8 cellular contexts compared by ENCODE assay signal in the genomic region with DNA sequence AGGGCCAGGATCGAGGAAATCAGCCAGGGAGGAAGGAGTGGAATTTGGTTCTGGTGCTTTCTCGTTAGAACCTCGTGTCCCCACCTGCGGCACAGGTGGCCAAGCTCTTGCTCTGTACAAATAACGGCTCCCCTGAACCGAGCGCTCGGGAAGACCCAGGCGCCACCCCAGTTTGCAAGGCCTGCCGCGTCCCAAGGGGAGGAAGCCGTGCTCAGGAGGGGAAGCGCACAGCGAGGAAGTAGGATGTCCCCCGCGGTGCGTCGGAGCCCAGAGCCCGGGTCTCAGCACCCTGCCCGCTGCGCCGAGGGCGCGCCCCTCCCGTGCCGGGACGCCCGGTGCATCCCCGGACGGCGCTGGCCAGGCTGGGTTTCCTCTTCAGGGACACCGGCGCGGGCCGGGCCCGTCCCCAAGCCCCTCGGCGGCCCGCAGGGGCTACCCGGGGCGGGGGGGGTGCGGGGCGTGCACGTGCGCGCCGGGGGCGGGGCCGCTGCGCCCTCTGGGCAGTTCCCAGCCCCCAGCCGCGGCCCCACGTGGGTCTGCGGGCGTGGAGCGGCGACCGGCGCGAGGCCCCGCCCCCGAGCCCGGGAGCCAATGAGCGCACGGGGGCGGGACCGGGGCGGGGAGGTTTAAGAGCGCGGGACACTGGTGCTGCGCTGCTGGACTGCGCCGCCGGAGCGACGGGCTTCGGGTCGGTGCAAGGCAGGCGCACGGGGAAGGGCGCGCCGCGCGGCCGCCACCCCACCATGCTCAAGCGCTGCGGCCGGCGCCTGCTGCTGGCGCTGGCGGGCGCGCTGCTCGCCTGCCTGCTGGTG. TPM values are rescaled to one million over a fixed set of nuclear protein-coding genes. Genes with fewer than 3 reads are reported as not detected.
A peak's percentile ranks its signal among the peaks of the same experiment; 100 is the strongest.
DNase-seq lines count a peak whose midpoint lies in the region; ATAC-seq lines count a peak whose summit lies in the region.

A gene with protein sequence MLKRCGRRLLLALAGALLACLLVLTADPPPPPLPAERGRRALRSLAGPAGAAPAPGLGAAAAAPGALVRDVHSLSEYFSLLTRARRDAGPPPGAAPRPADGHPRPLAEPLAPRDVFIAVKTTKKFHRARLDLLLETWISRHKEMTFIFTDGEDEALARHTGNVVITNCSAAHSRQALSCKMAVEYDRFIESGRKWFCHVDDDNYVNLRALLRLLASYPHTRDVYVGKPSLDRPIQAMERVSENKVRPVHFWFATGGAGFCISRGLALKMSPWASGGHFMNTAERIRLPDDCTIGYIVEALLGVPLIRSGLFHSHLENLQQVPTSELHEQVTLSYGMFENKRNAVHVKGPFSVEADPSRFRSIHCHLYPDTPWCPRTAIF (plus strand): TSS at position 656 of the 812 bp plus-strand sequence. CDS start 88 bp downstream, at position 744.

- intact Hi-C loops in right cardiac atrium (cut with DNase I) (no loop called here), aorta (cut with DNase I) (no loop called here)

- DNase-seq in NCI-H146 (lab: John Stamatoyannopoulos, UW) (peak; percentile 93), T-helper 2 cell (peak; percentile 69 to 93 (median 79)), amygdala (lab: John Stamatoyannopoulos, UW) (peak in 54 of 56 donors; percentile 26 to 93 (median 73)), right cardiac atrium (peak; percentile 90 to 96 (median 95)), aorta (peak; percentile 90 to 93)

- peaks cover 6% of the 10 kb centered on the region for H3K4me1 ChIP-seq in right cardiac atrium (ENCODE audit: control insufficient read depth, insufficient read depth, low read length)
- H3K4me1 ChIP-seq in rectal smooth muscle tissue (ENCODE audit: control insufficient read depth, insufficient read depth, low read length): peaks cover 4% of the 10 kb centered on the region
- no peaks in the 10 kb centered on the region for H3K4me1 ChIP-seq in aorta (ENCODE audit: control insufficient read depth in 1 of 2, insufficient read depth in 2 of 2, low read length in 2 of 2)

- H3K36me3 ChIP-seq in rectal smooth muscle tissue (ENCODE audit: control insufficient read depth, insufficient read depth, low read length) (no peaks in the 10 kb centered on the region), aorta (ENCODE audit: control insufficient read depth in 1 of 2, insufficient read depth in 2 of 2, low read length in 1 of 2) (no peaks in the 10 kb centered on the region)

- H3K27me3 ChIP-seq in right cardiac atrium (ENCODE audit: control insufficient read depth, insufficient read depth) (no peaks in the 10 kb centered on the region), rectal smooth muscle tissue (ENCODE audit: control insufficient read depth, insufficient read depth, low read length) (peaks cover 21% of the 10 kb centered on the region), aorta (ENCODE audit: control insufficient read depth in 1 of 2, insufficient read depth in 2 of 2, low read length in 1 of 2) (peaks cover 0 to 1% of the 10 kb centered on the region in 2 donors)

- no peaks in the 10 kb centered on the region for H3K9me3 ChIP-seq in right cardiac atrium (ENCODE audit: control insufficient read depth, low read length)
- H3K9me3 ChIP-seq in aorta (ENCODE audit: control insufficient read depth, low read length): no peaks in the 10 kb centered on the region

- H3K4me3 ChIP-seq in right cardiac atrium (ENCODE audit: low read length) (peak within 1 kb of the TSS; percentile 66), rectal smooth muscle tissue (ENCODE audit: low read length) (peak within 1 kb of the TSS; percentile 81), aorta (ENCODE audit: low read length in 2 of 2) (peak within 1 kb of the TSS; percentile 28 to 38)

- peak; percentile 85 for ATAC-seq in GM18498 (IDR thresholded peaks at IDR 0.05; ENCODE audit: unreplicated experiment)
- peak; percentile 73 for ATAC-seq in HG02763 (IDR thresholded peaks at IDR 0.05; ENCODE audit: unreplicated experiment)
- ATAC-seq in right cardiac atrium: peak; percentile 84 to 90
- ATAC-seq in aorta (ENCODE audit: low FRiP score): peak; percentile 86

- under 1% methylated on average over 95 of the region's 95 CpGs for WGBS in right cardiac atrium
- WGBS in aorta, 2 donors: 0 to 1% methylated on average over 73 to 95 of the region's 95 CpGs

- peak within 1 kb of the TSS; percentile 31 for H3K27ac ChIP-seq in right cardiac atrium (ENCODE audit: low read length)
- no peak within 1 kb of the TSS for H3K27ac ChIP-seq in rectal smooth muscle tissue (ENCODE audit: low read depth, low read length)
- no peak within 1 kb of the TSS for H3K27ac ChIP-seq in aorta (ENCODE audit: low read depth in 1 of 2, low read length in 2 of 2)

- no peak within 1 kb of the TSS for H3K9ac ChIP-seq in rectal smooth muscle tissue (ENCODE audit: low read length)

RNA-seq across cellular contexts. Expression of the gene that starts here (rescaled TPM):
- total RNA-seq in right cardiac atrium: 1 to 10 TPM; 3.6 to 6.6 (median 4.8) TPM
- 6.0 TPM for polyA plus RNA-seq in right cardiac atrium
- 10 to 100 TPM; 14.0 to 30.6 TPM for total RNA-seq in aorta
- 1 to 10 TPM; 2.3 to 5.8 TPM for polyA plus RNA-seq in aorta
